ENCODE assay signal across 14 cellular contexts in the genomic region with DNA sequence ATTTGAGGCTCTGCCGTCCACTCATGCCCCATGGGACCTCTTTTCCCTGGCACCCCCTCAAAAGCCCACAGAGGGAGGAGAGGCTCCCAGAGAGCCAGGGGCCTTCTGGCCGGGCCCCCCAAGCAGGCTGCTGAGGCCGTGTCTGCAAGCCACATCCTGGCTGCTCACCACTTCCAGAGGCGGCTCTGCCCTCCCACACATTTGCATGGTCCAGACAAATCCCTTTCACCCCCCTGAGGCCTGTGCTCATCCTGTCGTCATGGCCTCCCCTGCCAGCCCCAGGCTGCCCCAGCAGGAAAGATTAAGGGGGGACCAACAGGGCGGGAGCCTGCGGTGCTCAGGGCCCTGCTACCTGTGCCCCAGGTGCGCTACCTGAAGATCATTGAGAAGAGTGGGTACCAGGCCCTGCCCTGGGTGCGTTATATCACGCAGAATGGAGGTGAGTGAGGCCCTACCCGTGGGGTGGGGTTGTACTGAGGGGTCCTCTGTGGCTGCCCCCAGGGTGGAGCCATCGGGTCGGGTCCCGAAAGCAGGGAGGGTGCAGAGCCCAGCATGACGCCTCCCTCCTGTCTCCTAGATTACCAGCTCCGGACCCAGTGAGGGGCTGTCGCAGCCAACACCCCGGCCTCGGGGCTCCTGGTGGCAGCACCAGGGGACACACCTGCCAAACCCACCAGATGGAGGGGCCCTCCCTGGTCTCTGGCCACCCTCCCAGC.
DNase-seq lines count a peak whose midpoint lies in the region; ATAC-seq lines count a peak whose summit lies in the region.
"Had no signal": no experiment of that assay in that cellular context is flagged by ENCODE, and none has a peak within 500 bp of the region (broad histone marks: within the 10 kb centered on the region; RNA-seq: fewer than 3 reads in every experiment).

No MANE protein-coding gene starts in this region.

- peak; percentile 29 for DNase-seq in activated T-cell treated with anti-CD3 and anti-CD28 coated beads, Interleukin-2, amount 50 U/mL, for 24 hours
- DNase-seq in activated T-cell treated with anti-CD3 and anti-CD28 coated beads, Interleukin-2, amount 50 U/mL, for 1 hour: no peak
- DNase-seq in Kasumi-1 (lab: John Stamatoyannopoulos, UW) (peak; percentile 21 to 24), AG08395 (ENCODE audit: low spot score) (no peak), amniotic stem cell (lab: John Stamatoyannopoulos, UW) (no peak), retina (no peak)
- DNase-seq in central memory CD8-positive, alpha-beta T cell (ENCODE audit: low spot score in 2 of 2): no peak
- DNase-seq in stimulated activated effector memory CD8-positive, alpha-beta T cell treated with anti-CD3 and anti-CD28 coated beads, Interleukin-12 subunit alpha, Interleukin-12 subunit beta, amount 100 ng/mL, for 72 hours (ENCODE audit: low spot score in 2 of 2): no peak
- DNase-seq: CD4-positive, CD25-positive, alpha-beta regulatory T cell; GM23248; NCI-H226; NCI-H526; OCI-M1; RPMI8226 had no signal

- H3K4me3 Mint-ChIP-seq in activated T-cell treated with anti-CD3 and anti-CD28 coated beads, Interleukin-2, amount 50 U/mL, for 24 hours: no peak overlapping the region
- no peak overlapping the region for H3K4me3 Mint-ChIP-seq in central memory CD8-positive, alpha-beta T cell
- H3K4me3 Mint-ChIP-seq in stimulated activated effector memory CD8-positive, alpha-beta T cell treated with anti-CD3 and anti-CD28 coated beads, Interleukin-12 subunit alpha, Interleukin-12 subunit beta, amount 100 ng/mL, for 72 hours: no peak overlapping the region
- H3K4me3 Mint-ChIP-seq: CD4-positive, CD25-positive, alpha-beta regulatory T cell had no signal

- peaks cover 4% of the 10 kb centered on the region for H3K9me3 Mint-ChIP-seq in activated T-cell treated with anti-CD3 and anti-CD28 coated beads, Interleukin-2, amount 50 U/mL, for 24 hours
- H3K9me3 Mint-ChIP-seq in central memory CD8-positive, alpha-beta T cell: no peaks in the 10 kb centered on the region
- H3K9me3 Mint-ChIP-seq in stimulated activated effector memory CD8-positive, alpha-beta T cell treated with anti-CD3 and anti-CD28 coated beads, Interleukin-12 subunit alpha, Interleukin-12 subunit beta, amount 100 ng/mL, for 72 hours: no peaks in the 10 kb centered on the region

- H3K36me3 Mint-ChIP-seq in activated T-cell treated with anti-CD3 and anti-CD28 coated beads, Interleukin-2, amount 50 U/mL, for 24 hours (ENCODE audit: low read depth): peaks cover 78% of the 10 kb centered on the region
- peaks cover 28% of the 10 kb centered on the region for H3K36me3 Mint-ChIP-seq in central memory CD8-positive, alpha-beta T cell (ENCODE audit: insufficient read depth)
- H3K36me3 Mint-ChIP-seq in stimulated activated effector memory CD8-positive, alpha-beta T cell treated with anti-CD3 and anti-CD28 coated beads, Interleukin-12 subunit alpha, Interleukin-12 subunit beta, amount 100 ng/mL, for 72 hours: peaks cover 62% of the 10 kb centered on the region

- H3K27me3 Mint-ChIP-seq in activated T-cell treated with anti-CD3 and anti-CD28 coated beads, Interleukin-2, amount 50 U/mL, for 24 hours: no peaks in the 10 kb centered on the region
- no peaks in the 10 kb centered on the region for H3K27me3 Mint-ChIP-seq in central memory CD8-positive, alpha-beta T cell
- H3K27me3 Mint-ChIP-seq: CD4-positive, CD25-positive, alpha-beta regulatory T cell had no signal

- ATAC-seq in central memory CD8-positive, alpha-beta T cell (replicated peaks; ENCODE audit: extremely low read depth, poor library complexity, severe bottlenecking): no peak
- peak; percentile 51 for ATAC-seq in stimulated activated effector memory CD8-positive, alpha-beta T cell treated with anti-CD3 and anti-CD28 coated beads, Interleukin-12 subunit alpha, Interleukin-12 subunit beta, amount 100 ng/mL, for 72 hours

- H3K4me1 Mint-ChIP-seq in activated T-cell treated with anti-CD3 and anti-CD28 coated beads, Interleukin-2, amount 50 U/mL, for 24 hours (ENCODE audit: low read depth): peaks cover 32% of the 10 kb centered on the region
- H3K4me1 Mint-ChIP-seq in central memory CD8-positive, alpha-beta T cell: peaks cover 16% of the 10 kb centered on the region
- H3K4me1 Mint-ChIP-seq in stimulated activated effector memory CD8-positive, alpha-beta T cell treated with anti-CD3 and anti-CD28 coated beads, Interleukin-12 subunit alpha, Interleukin-12 subunit beta, amount 100 ng/mL, for 72 hours: peaks cover 21% of the 10 kb centered on the region

- no peak overlapping the region for H3K27ac Mint-ChIP-seq in activated T-cell treated with anti-CD3 and anti-CD28 coated beads, Interleukin-2, amount 50 U/mL, for 24 hours
- peak overlapping the region; percentile 51 for H3K27ac Mint-ChIP-seq in central memory CD8-positive, alpha-beta T cell (ENCODE audit: low read depth)
- H3K27ac Mint-ChIP-seq in stimulated activated effector memory CD8-positive, alpha-beta T cell treated with anti-CD3 and anti-CD28 coated beads, Interleukin-12 subunit alpha, Interleukin-12 subunit beta, amount 100 ng/mL, for 72 hours: peak overlapping the region; percentile 80
- H3K27ac Mint-ChIP-seq: CD4-positive, CD25-positive, alpha-beta regulatory T cell had no signal

Comparison
In these comparisons a context has a peak if more than half of its experiments do, and no peak if none do; other contexts are left out.
1. DNase-seq: peak in activated T-cell treated with anti-CD3 and anti-CD28 coated beads, Interleukin-2, amount 50 U/mL, for 24 hours (single experiment) and Kasumi-1 (2 of 2); none in activated T-cell treated with anti-CD3 and anti-CD28 coated beads, Interleukin-2, amount 50 U/mL, for 1 hour (single experiment), central memory CD8-positive, alpha-beta T cell (0 of 2), stimulated activated effector memory CD8-positive, alpha-beta T cell treated with anti-CD3 and anti-CD28 coated beads, Interleukin-12 subunit alpha, Interleukin-12 subunit beta, amount 100 ng/mL, for 72 hours (0 of 2), AG08395 (single experiment), amniotic stem cell (single experiment) and retina (single experiment).